Comparison of ENCODE assay signal across 8 cellular contexts in the genomic region with DNA sequence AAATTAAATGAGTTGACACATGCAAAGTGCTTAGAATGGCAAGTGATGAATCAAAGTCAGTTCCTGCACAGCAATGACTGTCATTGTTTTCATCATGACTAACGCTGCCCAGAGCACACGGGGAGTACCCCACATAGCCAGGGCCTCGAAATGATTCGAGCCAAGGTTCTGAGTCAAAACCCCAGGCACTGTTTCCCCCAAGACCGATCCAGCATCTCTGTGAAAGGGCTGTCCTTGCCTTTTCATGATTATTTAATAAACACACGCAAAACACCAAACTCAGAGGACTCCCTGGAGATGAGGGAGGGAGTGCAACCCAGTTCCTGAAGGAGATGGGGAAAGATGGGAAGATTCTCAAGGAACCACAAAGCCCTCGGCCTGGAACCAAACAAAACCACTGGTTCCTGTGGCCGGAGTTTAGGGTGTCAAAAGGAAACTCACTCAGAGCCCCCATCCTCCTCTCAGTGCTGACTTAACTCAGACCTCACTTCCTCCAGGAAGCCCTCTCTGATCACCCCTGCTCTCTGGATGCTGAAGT. TPM values are rescaled to one million over a fixed set of nuclear protein-coding genes. Genes with fewer than 3 reads are reported as not detected.
DNase-seq lines count a peak whose midpoint lies in the region; ATAC-seq and TF ChIP-seq lines count a peak whose summit lies in the region.

No MANE protein-coding gene starts in this region.

- no peaks in the 10 kb centered on the region for H3K9me3 Mint-ChIP-seq in activated naive CD8-positive, alpha-beta T cell treated with anti-CD3 and anti-CD28 coated beads for 36 hours
- H3K9me3 Mint-ChIP-seq in memory B cell: no peaks in the 10 kb centered on the region

- peaks cover 55% of the 10 kb centered on the region for H3K4me1 ChIP-seq in PC-3 (ENCODE audit: insufficient read depth, low read length)
- peaks cover 12% of the 10 kb centered on the region for H3K4me1 ChIP-seq in mesendoderm (ENCODE audit: control insufficient read depth, low read depth, low read length)

- H3K27me3 ChIP-seq in PC-3 (ENCODE audit: low read length): no peaks in the 10 kb centered on the region
- no peaks in the 10 kb centered on the region for H3K27me3 ChIP-seq in mesendoderm (ENCODE audit: insufficient read depth, low read length, poor library complexity)

- no peak overlapping the region for H3K56ac ChIP-seq in mesendoderm (ENCODE audit: low read length)

- BruUV-seq in PC-3 (replicated peaks; lab: Mats Ljungman, UMichigan): no TSS peak

- H4K20me1 ChIP-seq in PC-3 (ENCODE audit: low read length): no peaks in the 10 kb centered on the region

- no peak overlapping the region for H2AK5ac ChIP-seq in mesendoderm (ENCODE audit: low read length)

- H2BK120ac ChIP-seq in mesendoderm (ENCODE audit: low read depth, low read length): no peak overlapping the region

- H3K23ac ChIP-seq in mesendoderm (ENCODE audit: low read length): no peak overlapping the region

- DNase-seq in PC-3 (peak; percentile 93), memory B cell (ENCODE audit: low spot score in 2 of 2) (no peak), mesendoderm (no peak), NCI-H1092 (lab: John Stamatoyannopoulos, UW) (no peak), DMS79 (lab: John Stamatoyannopoulos, UW) (no peak)
- DNase-seq in activated naive CD8-positive, alpha-beta T cell treated with anti-CD3 and anti-CD28 coated beads for 36 hours: peak; percentile 74

- H3K9me2 ChIP-seq in PC-3 (replicated peaks; ENCODE audit: low read length): no peaks in the 10 kb centered on the region

- H3K9me3 ChIP-seq in PC-3 (ENCODE audit: low read length): no peaks in the 10 kb centered on the region

- H3K27ac ChIP-seq in PC-3 (ENCODE audit: low read length) (peak overlapping the region; percentile 21), temporal lobe (ENCODE audit: low read depth, low read length) (peak overlapping the region; percentile 75), mesendoderm (ENCODE audit: low read depth, low read length) (no peak overlapping the region)

- H2BK5ac ChIP-seq in mesendoderm (ENCODE audit: low read length): no peak overlapping the region

- peaks cover 74% of the 10 kb centered on the region for H3K4me1 Mint-ChIP-seq in activated naive CD8-positive, alpha-beta T cell treated with anti-CD3 and anti-CD28 coated beads for 36 hours
- H3K4me1 Mint-ChIP-seq in memory B cell: peaks cover 58% of the 10 kb centered on the region

- H3K36me3 Mint-ChIP-seq in activated naive CD8-positive, alpha-beta T cell treated with anti-CD3 and anti-CD28 coated beads for 36 hours: peaks cover 46% of the 10 kb centered on the region
- peaks cover 9% of the 10 kb centered on the region for H3K36me3 Mint-ChIP-seq in memory B cell

- TF ChIP-seq CTCF in PC-3 (conservative IDR thresholded peaks at IDR 0.05; ENCODE audit: low read depth, low read length): no peak

- peaks cover 28% of the 10 kb centered on the region for H3K79me1 ChIP-seq in mesendoderm (ENCODE audit: low read length)

- no peak overlapping the region for H3K4ac ChIP-seq in mesendoderm (ENCODE audit: low read depth, low read length)

- H3F3A ChIP-seq in PC-3 (ENCODE audit: low read length, unreplicated experiment): no peaks in the 10 kb centered on the region

- H3K4me2 ChIP-seq in PC-3 (ENCODE audit: low read length): peak overlapping the region; percentile 84
- H3K4me2 ChIP-seq in mesendoderm (ENCODE audit: low read length): no peak overlapping the region

- H3K18ac ChIP-seq in mesendoderm (ENCODE audit: low read length): no peak overlapping the region

- H3K79me2 ChIP-seq in PC-3 (ENCODE audit: low read length): peaks cover 35% of the 10 kb centered on the region
- peaks cover 68% of the 10 kb centered on the region for H3K79me2 ChIP-seq in mesendoderm (ENCODE audit: control insufficient read depth, insufficient read depth, low read length)

- ATAC-seq in GM19023 (IDR thresholded peaks at IDR 0.05; ENCODE audit: unreplicated experiment) (peak; percentile 39), PC-3 (peak; percentile 58), memory B cell (ENCODE audit: low read depth) (peak; percentile 13)

- no CpG with 5 or more reads among the region's 8 CpGs for WGBS in mesendoderm (ENCODE audit: extremely low coverage, insufficient coverage, low lambda C conversion rate)

- H3K27me3 Mint-ChIP-seq in activated naive CD8-positive, alpha-beta T cell treated with anti-CD3 and anti-CD28 coated beads for 36 hours: no peaks in the 10 kb centered on the region
- H3K27me3 Mint-ChIP-seq in memory B cell: no peaks in the 10 kb centered on the region

- peak overlapping the region; percentile 20; the same call in 1 of the 2 replicates for H2AFZ ChIP-seq in PC-3 (ENCODE audit: low read length)

- H3K9ac ChIP-seq in PC-3 (ENCODE audit: low read length) (no peak overlapping the region; the same call in 1 of the 2 replicates), mesendoderm (ENCODE audit: low read length) (no peak overlapping the region)

- CTCF ChIA-PET in PC-3 (lab: Charles Lee): no interaction called here

- H3K4me3 ChIP-seq in PC-3 (ENCODE audit: low read length): peak overlapping the region; percentile 1; the same call in 1 of the 2 replicates
- no peak overlapping the region for H3K4me3 ChIP-seq in mesendoderm (ENCODE audit: low read length)

- intact Hi-C loops in PC-3 (cut with micrococcal nuclease): loop anchor here (10.0 kb wide), 1 partner anchor 109 kb away; no protein-coding TSS in a partner anchor

- H4K5ac ChIP-seq in mesendoderm (ENCODE audit: low read length): no peak overlapping the region

- H4K8ac ChIP-seq in mesendoderm (ENCODE audit: low read depth, low read length): no peak overlapping the region

- H3K36me3 ChIP-seq in PC-3 (ENCODE audit: low read depth, low read length): no peaks in the 10 kb centered on the region
- peaks cover 1% of the 10 kb centered on the region for H3K36me3 ChIP-seq in mesendoderm (ENCODE audit: control insufficient read depth, insufficient read depth, low read length)

- H3K27ac Mint-ChIP-seq in activated naive CD8-positive, alpha-beta T cell treated with anti-CD3 and anti-CD28 coated beads for 36 hours: peak overlapping the region; percentile 93
- peak overlapping the region; percentile 93 for H3K27ac Mint-ChIP-seq in memory B cell

- no peak overlapping the region for H2BK15ac ChIP-seq in mesendoderm (replicated peaks; ENCODE audit: low read depth)

- peak overlapping the region; percentile 95 for H3K4me3 Mint-ChIP-seq in activated naive CD8-positive, alpha-beta T cell treated with anti-CD3 and anti-CD28 coated beads for 36 hours
- H3K4me3 Mint-ChIP-seq in memory B cell: peak overlapping the region; percentile 95

- POLR2A ChIA-PET in PC-3 (lab: Charles Lee; ENCODE audit: unreplicated experiment): no interaction called here

RNA-seq across cellular contexts. Expression of gene PREX1, which starts 3.8 kb away (rescaled TPM):
- 18.9 and 22.1 TPM in 2 replicates for total RNA-seq in PC-3 (2014; rRNA removed)
- 10 to 100 TPM; 76.8 to 77.1 TPM for total RNA-seq in activated naive CD8-positive, alpha-beta T cell treated with anti-CD3 and anti-CD28 coated beads for 36 hours
- 16.0 TPM for total RNA-seq in temporal lobe
- polyA plus RNA-seq in mesendoderm (2013, experiment 1 of 2): 20.7 TPM
- polyA plus RNA-seq in mesendoderm (2013, experiment 2 of 2): 19.7 TPM

Comparison
In these comparisons a context has a peak if more than half of its experiments do, and no peak if none do; other contexts are left out.
1. DNase-seq: peak in PC-3 (single experiment) and activated naive CD8-positive, alpha-beta T cell treated with anti-CD3 and anti-CD28 coated beads for 36 hours (single experiment); none in memory B cell (0 of 2), mesendoderm (single experiment), NCI-H1092 (single experiment) and DMS79 (single experiment).
2. Peak in every context shown above with its lines, with median percentiles within 50 percentile points of each other: ATAC-seq.